ENCODE assay signal across 8 cellular contexts in the genomic region with DNA sequence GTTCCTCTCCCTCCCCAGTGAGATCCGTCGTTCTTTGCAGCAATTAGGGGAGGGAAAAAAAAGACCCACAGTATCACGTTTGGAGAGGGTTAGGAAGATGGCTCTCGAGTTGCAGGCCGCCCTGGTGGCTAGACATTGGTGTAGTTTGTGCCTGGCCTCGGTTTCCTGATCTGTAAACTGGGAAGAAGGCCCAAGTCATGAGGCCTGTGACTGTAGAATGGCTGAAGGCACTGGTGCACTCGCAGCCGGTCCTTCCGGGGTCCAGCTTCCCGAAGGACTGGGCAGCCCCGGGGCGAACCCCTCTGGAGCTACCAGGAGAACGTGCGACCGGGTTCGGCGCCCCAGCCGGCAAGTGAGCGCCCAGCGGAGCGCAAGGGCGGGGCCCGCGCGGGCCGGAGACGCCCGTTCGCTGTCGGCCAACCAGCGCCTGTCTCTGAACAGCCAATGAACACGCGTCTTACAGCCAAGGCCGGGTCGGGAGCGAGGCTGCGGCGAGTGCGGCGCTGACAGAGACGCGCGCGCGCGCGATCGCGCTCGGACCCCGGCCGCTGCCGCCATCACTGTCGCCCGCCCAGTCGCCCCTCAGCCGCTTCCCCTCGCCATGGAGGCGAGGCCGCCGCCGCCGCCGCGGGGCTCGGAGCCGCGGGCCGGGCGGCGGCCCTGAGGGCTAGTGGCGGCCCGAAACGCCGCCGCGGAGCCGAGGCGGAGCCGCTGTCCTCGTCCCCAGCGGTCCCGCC. TPM values are rescaled to one million over a fixed set of nuclear protein-coding genes. Genes with fewer than 3 reads are reported as not detected.
DNase-seq lines count a peak whose midpoint lies in the region; ATAC-seq and TF ChIP-seq lines count a peak whose summit lies in the region.

TSS of gene PTPRA (plus strand) at position 472 of the 737 bp plus-strand sequence. CDS start 90,797 bp downstream, outside the sequence.

- H3K9ac ChIP-seq in neural cell (ENCODE audit: low read length), result peak within 1 kb of the TSS; percentile 82

- peak within 1 kb of the TSS; percentile 96 for H3K4me2 ChIP-seq in neural cell (ENCODE audit: low read length)

- no peak for TF ChIP-seq CTCF in neural cell (IDR thresholded peaks at IDR 0.05; ENCODE audit: poor library complexity, severe bottlenecking)

- H3K4me3 ChIP-seq in H7 (ENCODE audit: insufficient read depth, low read depth, low read length) (peak within 1 kb of the TSS; percentile 75), neural cell (ENCODE audit: low read length) (peak within 1 kb of the TSS; percentile 95)

- no peaks in the 10 kb centered on the region for H4K20me1 ChIP-seq in neural cell (ENCODE audit: insufficient read depth)

- H3K27me3 ChIP-seq in H7 (ENCODE audit: control insufficient read depth, insufficient read depth, low read length) (peaks cover 20% of the 10 kb centered on the region), neural cell (ENCODE audit: insufficient read depth, low read depth, low read length) (no peaks in the 10 kb centered on the region)

- no peaks in the 10 kb centered on the region for H3K36me3 ChIP-seq in H7 (replicated peaks; ENCODE audit: control insufficient read depth, insufficient read depth, low read length)
- no peaks in the 10 kb centered on the region for H3K36me3 ChIP-seq in neural cell (ENCODE audit: insufficient read depth, low read length)

- DNase-seq in ELR (ENCODE audit: low read depth) (peak; percentile 93), H7 (peak; percentile 97), M059J (ENCODE audit: low read depth) (peak; percentile 93), SHP77 treated with DMSO at 0.1 percent for 48 hours (lab: John Stamatoyannopoulos, UW) (peak; percentile 75), fibroblast of the conjunctiva (ENCODE audit: low read depth) (peak; percentile 78)
- peak; percentile 97 for DNase-seq in activated effector memory CD4-positive, alpha-beta T cell treated with anti-CD3 and anti-CD28 coated beads, Interleukin-2, amount 50 U/mL, for 16 hours
- peak; percentile 91 to 94 for DNase-seq in stimulated activated naive CD8-positive, alpha-beta T cell treated with anti-CD3 and anti-CD28 coated beads, Interleukin-15, amount 100 ng/mL, for 72 hours

- TF ChIP-seq RAD21 in neural cell (conservative IDR thresholded peaks at IDR 0.05), result no peak

- peak; percentile 91 for ATAC-seq in stimulated activated naive CD8-positive, alpha-beta T cell treated with anti-CD3 and anti-CD28 coated beads, Interleukin-15, amount 100 ng/mL, for 72 hours

- no peaks in the 10 kb centered on the region for H3K9me3 ChIP-seq in neural cell (ENCODE audit: low read length)

- TF ChIP-seq EP300 in neural cell (conservative IDR thresholded peaks at IDR 0.05; ENCODE audit: poor library complexity, severe bottlenecking), result peak; percentile 70

- peak within 1 kb of the TSS; percentile 94 to 95 for H3K4me3 Mint-ChIP-seq in stimulated activated naive CD8-positive, alpha-beta T cell treated with anti-CD3 and anti-CD28 coated beads, Interleukin-15, amount 100 ng/mL, for 72 hours

- no peaks in the 10 kb centered on the region for H3F3A ChIP-seq in neural cell (ENCODE audit: insufficient read depth, low read length, poor library complexity, severe bottlenecking)

- no peaks in the 10 kb centered on the region for H3K27me3 Mint-ChIP-seq in stimulated activated naive CD8-positive, alpha-beta T cell treated with anti-CD3 and anti-CD28 coated beads, Interleukin-15, amount 100 ng/mL, for 72 hours

- no peaks in the 10 kb centered on the region for H3K9me3 Mint-ChIP-seq in stimulated activated naive CD8-positive, alpha-beta T cell treated with anti-CD3 and anti-CD28 coated beads, Interleukin-15, amount 100 ng/mL, for 72 hours

- peak within 1 kb of the TSS; percentile 94 to 95 for H3K27ac Mint-ChIP-seq in stimulated activated naive CD8-positive, alpha-beta T cell treated with anti-CD3 and anti-CD28 coated beads, Interleukin-15, amount 100 ng/mL, for 72 hours

- peaks cover 40% of the 10 kb centered on the region for H3K79me2 ChIP-seq in neural cell (replicated peaks; ENCODE audit: insufficient read depth, low read length)

- H3K4me1 Mint-ChIP-seq in stimulated activated naive CD8-positive, alpha-beta T cell treated with anti-CD3 and anti-CD28 coated beads, Interleukin-15, amount 100 ng/mL, for 72 hours, result peaks cover 68% of the 10 kb centered on the region

- H3K9me2 ChIP-seq in neural cell (ENCODE audit: insufficient read depth, low read length), result no peaks in the 10 kb centered on the region

- peak within 1 kb of the TSS; percentile 52 for H2AFZ ChIP-seq in neural cell (ENCODE audit: low read depth, low read length)

- peak within 1 kb of the TSS; percentile 39 for H3K27ac ChIP-seq in neural cell (ENCODE audit: low read length)

TF ChIP-seq in neural cell, 6 proteins besides CTCF, POLR2A, EP300 and RAD21:
- TF ChIP-seq, protein P1, sequence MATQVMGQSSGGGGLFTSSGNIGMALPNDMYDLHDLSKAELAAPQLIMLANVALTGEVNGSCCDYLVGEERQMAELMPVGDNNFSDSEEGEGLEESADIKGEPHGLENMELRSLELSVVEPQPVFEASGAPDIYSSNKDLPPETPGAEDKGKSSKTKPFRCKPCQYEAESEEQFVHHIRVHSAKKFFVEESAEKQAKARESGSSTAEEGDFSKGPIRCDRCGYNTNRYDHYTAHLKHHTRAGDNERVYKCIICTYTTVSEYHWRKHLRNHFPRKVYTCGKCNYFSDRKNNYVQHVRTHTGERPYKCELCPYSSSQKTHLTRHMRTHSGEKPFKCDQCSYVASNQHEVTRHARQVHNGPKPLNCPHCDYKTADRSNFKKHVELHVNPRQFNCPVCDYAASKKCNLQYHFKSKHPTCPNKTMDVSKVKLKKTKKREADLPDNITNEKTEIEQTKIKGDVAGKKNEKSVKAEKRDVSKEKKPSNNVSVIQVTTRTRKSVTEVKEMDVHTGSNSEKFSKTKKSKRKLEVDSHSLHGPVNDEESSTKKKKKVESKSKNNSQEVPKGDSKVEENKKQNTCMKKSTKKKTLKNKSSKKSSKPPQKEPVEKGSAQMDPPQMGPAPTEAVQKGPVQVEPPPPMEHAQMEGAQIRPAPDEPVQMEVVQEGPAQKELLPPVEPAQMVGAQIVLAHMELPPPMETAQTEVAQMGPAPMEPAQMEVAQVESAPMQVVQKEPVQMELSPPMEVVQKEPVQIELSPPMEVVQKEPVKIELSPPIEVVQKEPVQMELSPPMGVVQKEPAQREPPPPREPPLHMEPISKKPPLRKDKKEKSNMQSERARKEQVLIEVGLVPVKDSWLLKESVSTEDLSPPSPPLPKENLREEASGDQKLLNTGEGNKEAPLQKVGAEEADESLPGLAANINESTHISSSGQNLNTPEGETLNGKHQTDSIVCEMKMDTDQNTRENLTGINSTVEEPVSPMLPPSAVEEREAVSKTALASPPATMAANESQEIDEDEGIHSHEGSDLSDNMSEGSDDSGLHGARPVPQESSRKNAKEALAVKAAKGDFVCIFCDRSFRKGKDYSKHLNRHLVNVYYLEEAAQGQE (IDR thresholded peaks at IDR 0.05; ENCODE audit: borderline replicate concordance), result peak; percentile 17
- TF ChIP-seq EZH2 (IDR thresholded peaks at IDR 0.05; ENCODE audit: borderline replicate concordance, insufficient read depth, low read length, poor library complexity, severe bottlenecking), result no peak
- no peak for TF ChIP-seq TAF1 (IDR thresholded peaks at IDR 0.05; ENCODE audit: low read depth)
- peak; percentile 90 for TF ChIP-seq POLR2AphosphoS5 (IDR thresholded peaks at IDR 0.05)
- peak; percentile 37 for TF ChIP-seq SMC3 (conservative IDR thresholded peaks at IDR 0.05; ENCODE audit: poor library complexity)
- peak; percentile 62 for TF ChIP-seq MXI1 (conservative IDR thresholded peaks at IDR 0.05; ENCODE audit: poor library complexity, severe bottlenecking)

RNA-seq across cellular contexts. Expression of gene PTPRA, which starts in this region (rescaled TPM):
- total RNA-seq in H7 (2014; rRNA removed; shearing (Covaris generic)), result 22.1 and 36.3 TPM in 2 replicates
- 50.2 and 55.2 TPM in 2 replicates for total RNA-seq in M059J (2014; rRNA removed; shearing (Covaris generic))
- polyA plus RNA-seq in neural cell, result 68.2 and 69.1 TPM in 2 replicates
- 173 and 174 TPM in 2 replicates for polyA minus RNA-seq in neural cell

Comparison
In these comparisons a context has a peak if more than half of its experiments do, and no peak if none do; other contexts are left out.
1. Peak in every context shown above with its lines: DNase-seq, ATAC-seq, H3K4me3 ChIP-seq and H3K27ac ChIP-seq.